In genomic region chr3:150286390-150287147, GRCh38 we compare ENCODE assay signal across 9 cellular contexts.
A peak's percentile ranks its signal among the peaks of the same experiment; 100 is the strongest.
DNase-seq lines count a peak whose midpoint lies in the region; ATAC-seq and TF ChIP-seq lines count a peak whose summit lies in the region.
"Had no signal": no experiment of that assay in that cellular context is flagged by ENCODE, and none has a peak within 500 bp of the region (broad histone marks: within the 10 kb centered on the region; RNA-seq: fewer than 3 reads in every experiment).

No MANE protein-coding gene starts in this region.

- H3K4me1 Mint-ChIP-seq in endothelial cell (ENCODE audit: unreplicated experiment) (no peaks in the 10 kb centered on the region), nephron progenitor cell (peaks cover 22% of the 10 kb centered on the region)

- no peaks in the 10 kb centered on the region for H3K4me1 ChIP-seq in IMR-90 (ENCODE audit: control insufficient read depth, insufficient read depth, low read length)

- peak overlapping the region; percentile 66; the same call in 1 of the 3 replicates for H2BK15ac ChIP-seq in IMR-90 (ENCODE audit: low read depth, low read length)

- H3K56ac ChIP-seq in IMR-90 (ENCODE audit: extremely low read depth, insufficient read depth, low read length), result no peak overlapping the region

- H4K8ac ChIP-seq in IMR-90 (ENCODE audit: low read depth in 2 of 2, low read length in 2 of 2), result peak overlapping the region in 1 of 2 experiments; percentile 32; a peak in 1 of 4 replicates

- no peaks in the 10 kb centered on the region for H3K36me3 ChIP-seq in IMR-90 (ENCODE audit: control insufficient read depth, insufficient read depth, low read length)

- peak overlapping the region; percentile 83; the same call in 1 of the 2 replicates for H3K18ac ChIP-seq in IMR-90 (ENCODE audit: low read depth, low read length)

- peak overlapping the region; percentile 7; the same call in 1 of the 2 replicates for H3K4ac ChIP-seq in IMR-90 (ENCODE audit: low read depth, low read length)

- dilution Hi-C loops in IMR-90 (cut with HindIII; ENCODE audit: low sequenced_read_pairs, unreplicated experiment), result no loop called here

- H2AK9ac ChIP-seq in IMR-90 (replicated peaks; ENCODE audit: low read depth, low read length, poor library complexity), result no peak overlapping the region

- H3K79me1 ChIP-seq in IMR-90 (ENCODE audit: low read depth in 1 of 2, low read length in 2 of 2), result no peaks in the 10 kb centered on the region

- in situ Hi-C loops in IMR-90 (cut with MboI; ENCODE audit: low sequenced_read_pairs), result no loop called here

- ATAC-seq in activated CD4-positive, CD25-positive, alpha-beta regulatory T cell treated with anti-CD3 and anti-CD28 coated beads, Interleukin-2, amount 50 U/mL, for 24 hours, result peak; percentile 63 to 70
- peak; percentile 81 for ATAC-seq in GM21390 (IDR thresholded peaks at IDR 0.05; ENCODE audit: unreplicated experiment)
- peak; percentile 49 for ATAC-seq in IMR-90 (ENCODE audit: low read depth)
- ATAC-seq in HG02870 (IDR thresholded peaks at IDR 0.05; ENCODE audit: unreplicated experiment), result no peak

- H3K27me3 Mint-ChIP-seq in endothelial cell (ENCODE audit: unreplicated experiment), result no peaks in the 10 kb centered on the region
- peaks cover 7% of the 10 kb centered on the region for H3K27me3 Mint-ChIP-seq in nephron progenitor cell (ENCODE audit: low read depth, poor library complexity)

- no TSS peak for BruUV-seq in IMR-90 (replicated peaks; lab: Mats Ljungman, UMichigan)

- TF ChIP-seq RAD21 in IMR-90 (IDR thresholded peaks at IDR 0.05; ENCODE audit: low read length), result peak; percentile 54

- POLR2A ChIA-PET in IMR-90 (lab: Charles Lee; ENCODE audit: unreplicated experiment), result no interaction called here

- no peak overlapping the region for H2AFZ ChIP-seq in IMR-90 (replicated peaks; ENCODE audit: low read length, poor library complexity)

- peak overlapping the region; percentile 30 for H2BK20ac ChIP-seq in IMR-90 (ENCODE audit: low read depth, low read length)

- H3K4me3 ChIP-seq in IMR-90 (ENCODE audit: insufficient read depth, low read depth, low read length), result no peak overlapping the region

- H4K91ac ChIP-seq in IMR-90 (ENCODE audit: insufficient read depth, low read depth, low read length), result no peak overlapping the region; the same call in 1 of the 2 replicates

- no peaks in the 10 kb centered on the region for H3K27me3 ChIP-seq in IMR-90 (ENCODE audit: control insufficient read depth, insufficient read depth, low read length)

- WGBS in IMR-90 (ENCODE audit: extremely low coverage in 2 of 2, insufficient read length in 1 of 2), 2 experiments, result no CpG with 5 or more reads among the region's 6 CpGs

- H3K36me3 Mint-ChIP-seq in endothelial cell (ENCODE audit: low read depth, unreplicated experiment), result no peaks in the 10 kb centered on the region
- peaks cover 22% of the 10 kb centered on the region for H3K36me3 Mint-ChIP-seq in nephron progenitor cell (ENCODE audit: low read depth)

- DNase-seq in activated CD4-positive, CD25-positive, alpha-beta regulatory T cell treated with anti-CD3 and anti-CD28 coated beads, Interleukin-2, amount 50 U/mL, for 72 hours, result no peak
- DNase-seq in IMR-90 (peak; percentile 51), RKO (ENCODE audit: low spot score) (peak; percentile 64), endothelial cell (ENCODE audit: low spot score) (peak; percentile 4), nephron progenitor cell (no peak)

- H3K9me3 Mint-ChIP-seq in endothelial cell (ENCODE audit: unreplicated experiment) (no peaks in the 10 kb centered on the region), nephron progenitor cell (peaks cover 32% of the 10 kb centered on the region)
- H3K9me3 Mint-ChIP-seq: dendritic cell treated with granulocyte-macrophage colony-stimulating factor and Interleukin-4, amounts not matched to agents 40 ng/mL and 50 ng/mL, for 4 days had no signal

- no peak overlapping the region for H3K23ac ChIP-seq in IMR-90 (ENCODE audit: low read depth, low read length)

- H2AK5ac ChIP-seq in IMR-90 (ENCODE audit: low read depth, low read length), result no peak overlapping the region

- no peak overlapping the region for H3K4me2 ChIP-seq in IMR-90 (ENCODE audit: low read depth, low read length)

- CTCF ChIA-PET in IMR-90 (lab: Yijun Ruan, JAX), result interaction anchor here (0.6 to 1.0 kb wide), 3 partner anchors 10 to 35 kb away, joined by 3 to 4 read pairs (median 4); no protein-coding TSS in a partner anchor

- intact Hi-C loops in IMR-90 (cut with micrococcal nuclease), result no loop called here

- H3K9me3 ChIP-seq in IMR-90 (ENCODE audit: control insufficient read depth, insufficient read depth, low read length), result no peaks in the 10 kb centered on the region

- peak overlapping the region; percentile 49; the same call in 1 of the 2 replicates for H4K5ac ChIP-seq in IMR-90 (ENCODE audit: low read depth, low read length)

- H2BK5ac ChIP-seq in IMR-90 (ENCODE audit: low read depth, low read length, poor library complexity, severe bottlenecking), result no peak overlapping the region

- H3K9ac ChIP-seq in IMR-90 (ENCODE audit: low read depth, low read length), result no peak overlapping the region

- H3K9me1 ChIP-seq in IMR-90 (ENCODE audit: insufficient read depth, low read length), result no peaks in the 10 kb centered on the region

- no peak overlapping the region for H3K4me3 Mint-ChIP-seq in endothelial cell (ENCODE audit: unreplicated experiment)
- H3K4me3 Mint-ChIP-seq in nephron progenitor cell, result no peak overlapping the region
- H3K4me3 Mint-ChIP-seq: dendritic cell treated with granulocyte-macrophage colony-stimulating factor and Interleukin-4, amounts not matched to agents 40 ng/mL and 50 ng/mL, for 4 days had no signal

- H3K27ac Mint-ChIP-seq in endothelial cell (ENCODE audit: unreplicated experiment) (no peak overlapping the region), nephron progenitor cell (peak overlapping the region; percentile 86)
- H3K27ac Mint-ChIP-seq: dendritic cell treated with granulocyte-macrophage colony-stimulating factor and Interleukin-4, amounts not matched to agents 40 ng/mL and 50 ng/mL, for 4 days had no signal

- H3K27ac ChIP-seq in IMR-90 (ENCODE audit: insufficient read depth, low read length), result no peak overlapping the region

- H3K14ac ChIP-seq in IMR-90 (replicated peaks; ENCODE audit: low read depth, low read length), result no peak overlapping the region; the same call in 1 of the 2 replicates

- TF ChIP-seq POLR2A in IMR-90 (IDR thresholded peaks at IDR 0.05; ENCODE audit: low read depth, low read length), result no peak

- peak; percentile 46 for TF ChIP-seq CTCF in IMR-90 (conservative IDR thresholded peaks at IDR 0.05; ENCODE audit: low read depth, low read length)
- peak; percentile 48 for TF ChIP-seq CTCF in endothelial cell (IDR thresholded peaks at IDR 0.05; ENCODE audit: unreplicated experiment)
- peak; percentile 61 for TF ChIP-seq CTCF in nephron progenitor cell (IDR thresholded peaks at IDR 0.05)

- peak overlapping the region; percentile 64 for H2BK120ac ChIP-seq in IMR-90 (ENCODE audit: low read depth, low read length)

- no peaks in the 10 kb centered on the region for H4K20me1 ChIP-seq in IMR-90 (ENCODE audit: insufficient read depth, low read length)

TF ChIP-seq in IMR-90, 13 proteins besides CTCF, POLR2A, EP300 and RAD21:
- TF ChIP-seq SMC3 (IDR thresholded peaks at IDR 0.05; ENCODE audit: low read depth, low read length), result peak; percentile 45
- TF ChIP-seq, protein P1, sequence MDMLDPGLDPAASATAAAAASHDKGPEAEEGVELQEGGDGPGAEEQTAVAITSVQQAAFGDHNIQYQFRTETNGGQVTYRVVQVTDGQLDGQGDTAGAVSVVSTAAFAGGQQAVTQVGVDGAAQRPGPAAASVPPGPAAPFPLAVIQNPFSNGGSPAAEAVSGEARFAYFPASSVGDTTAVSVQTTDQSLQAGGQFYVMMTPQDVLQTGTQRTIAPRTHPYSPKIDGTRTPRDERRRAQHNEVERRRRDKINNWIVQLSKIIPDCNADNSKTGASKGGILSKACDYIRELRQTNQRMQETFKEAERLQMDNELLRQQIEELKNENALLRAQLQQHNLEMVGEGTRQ (IDR thresholded peaks at IDR 0.05; ENCODE audit: low read depth, low read length), result no peak
TF ChIP-seq in IMR-90: peak in this region for 1.

Comparison
In these comparisons a context has a peak if more than half of its experiments do, and no peak if none do; other contexts are left out.
1. DNase-seq: peak in IMR-90 (single experiment), RKO (single experiment) and endothelial cell (single experiment); none in activated CD4-positive, CD25-positive, alpha-beta regulatory T cell treated with anti-CD3 and anti-CD28 coated beads, Interleukin-2, amount 50 U/mL, for 72 hours (single experiment) and nephron progenitor cell (single experiment).
2. Peak in every context shown above with its lines, with median percentiles within 50 percentile points of each other: CTCF ChIP-seq.